Comparison of ENCODE assay signal across 17 cellular contexts in the genomic region with DNA sequence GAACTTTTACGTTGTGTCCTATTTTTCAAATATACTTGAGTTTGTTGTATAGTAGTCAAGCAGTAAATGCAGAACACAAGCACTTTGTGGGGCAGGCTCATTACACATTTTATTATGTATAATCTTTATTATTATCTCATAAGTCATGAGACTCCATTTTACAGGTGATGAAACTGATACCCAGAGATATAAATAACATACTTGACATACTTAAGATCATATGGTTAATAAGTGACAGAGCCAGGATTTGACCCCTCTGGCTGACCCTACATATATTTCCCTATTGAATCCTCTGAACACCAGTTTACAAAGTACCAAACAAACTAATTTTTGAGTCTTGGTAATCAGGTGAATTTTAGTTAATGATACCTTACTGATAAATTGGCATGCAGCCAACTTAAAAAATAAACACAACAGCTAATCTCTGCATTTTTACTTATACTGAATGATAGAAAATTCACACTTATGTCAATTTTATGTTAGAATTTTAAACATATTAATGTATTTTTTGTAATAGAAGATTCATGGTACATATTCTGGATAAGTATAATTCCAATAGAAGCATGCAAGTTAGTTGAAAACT.
DNase-seq lines count a peak whose midpoint lies in the region; ATAC-seq, FAIRE-seq and TF ChIP-seq lines count a peak whose summit lies in the region.
"Had no signal": no experiment of that assay in that cellular context is flagged by ENCODE, and none has a peak within 500 bp of the region (broad histone marks: within the 10 kb centered on the region; RNA-seq: fewer than 3 reads in every experiment).

No MANE protein-coding gene starts in this region.

- 100% methylated on average over 1 of the region's 1 CpG for WGBS in GM12878 (ENCODE audit: insufficient coverage, insufficient replicate concordance, low lambda C conversion rate, missing lambda C conversion rate)

- H2AFZ ChIP-seq in GM12878 (ENCODE audit: control insufficient read depth, low read depth, low read length), result no peak overlapping the region
- H2AFZ ChIP-seq: PC-9 had no signal

- BruUV-seq in GM12878 (replicated peaks; lab: Mats Ljungman, UMichigan), result no TSS peak

- H3K79me2 ChIP-seq in GM12878 (ENCODE audit: control insufficient read depth, insufficient read depth, low read length), result no peaks in the 10 kb centered on the region

- ATAC-seq in GM18858 (IDR thresholded peaks at IDR 0.05; ENCODE audit: unreplicated experiment) (peak; percentile 53), GM19452 (IDR thresholded peaks at IDR 0.05; ENCODE audit: unreplicated experiment) (peak; percentile 87), HG03175 (IDR thresholded peaks at IDR 0.05; ENCODE audit: unreplicated experiment) (peak; percentile 58), GM12878 (peak; percentile 80)

- H3K9me3 ChIP-seq in GM12878 (replicated peaks; ENCODE audit: control insufficient read depth, insufficient read depth, low read length) (no peaks in the 10 kb centered on the region), WERI-Rb-1 (ENCODE audit: severe bottlenecking) (no peaks in the 10 kb centered on the region)
- H3K9me3 ChIP-seq: BLaER1, MG63 had no signal

- in situ Hi-C loops in GM12878 (cut with MboI), result no loop called here

- CTCF ChIA-PET in GM12878 (lab: Yijun Ruan, JAX), result interaction anchor here (1.2 to 1.3 kb wide), 3 partner anchors 11 to 15 kb away, joined by 3 to 5 read pairs (median 3); no protein-coding TSS in a partner anchor

- POLR2A ChIA-PET in GM12878 (lab: Charles Lee), result no interaction called here

- DNase-seq in GM12878 (ENCODE audit: low read depth, low spot score) (no peak), WERI-Rb-1 (no peak), DMS79 treated with DMSO at 0.1 percent for 48 hours (lab: John Stamatoyannopoulos, UW) (no peak), NCI-H526 (lab: John Stamatoyannopoulos, UW) (no peak)
- no peak for DNase-seq in activated CD4-positive, alpha-beta T cell treated with anti-CD3 and anti-CD28 coated beads, Interleukin-2, amount 50 U/mL, for 48 hours
- DNase-seq: DMS153, MG63, NCI-H2029, NCI-H524, PC-9, T-helper 9 cell had no signal

- H3K9ac ChIP-seq in GM12878 (ENCODE audit: control insufficient read depth, insufficient read depth, low read length), result no peak overlapping the region
- H3K9ac ChIP-seq: BLaER1 had no signal

- no peaks in the 10 kb centered on the region for H3K36me3 ChIP-seq in GM12878 (ENCODE audit: control insufficient read depth in 2 of 2, insufficient read depth in 2 of 2, low read length in 1 of 2)
- no peaks in the 10 kb centered on the region for H3K36me3 ChIP-seq in WERI-Rb-1
- H3K36me3 ChIP-seq: BLaER1, MG63 had no signal

- SMC1A ChIA-PET in GM12878 (lab: Charles Lee; ENCODE audit: uncharacterized antibody, unreplicated experiment), result interaction anchor here (0.9 to 3.6 kb wide), 10 partner anchors 9 to 126 kb away, joined by 3 to 14 read pairs (median 4); no protein-coding TSS in a partner anchor

- H3K4me1 ChIP-seq in GM12878 (ENCODE audit: control insufficient read depth, insufficient read depth, low read length), result no peaks in the 10 kb centered on the region
- H3K4me1 ChIP-seq: BLaER1 had no signal

- no peak overlapping the region for H3K27ac ChIP-seq in GM12878 (ENCODE audit: control insufficient read depth, insufficient read depth)
- no peak overlapping the region for H3K27ac ChIP-seq in WERI-Rb-1
- H3K27ac ChIP-seq: BLaER1, PC-9 had no signal

- H3K27me3 ChIP-seq in GM12878 (replicated peaks in 1 of 2; ENCODE audit: control insufficient read depth in 2 of 2, insufficient read depth in 2 of 2, low read length in 1 of 2), result no peaks in the 10 kb centered on the region
- H3K27me3 ChIP-seq in WERI-Rb-1 (ENCODE audit: insufficient read depth, low read depth, severe bottlenecking), result no peaks in the 10 kb centered on the region
- H3K27me3 ChIP-seq: BLaER1, MG63 had no signal

- TF ChIP-seq CTCF in GM12878 (IDR thresholded peaks at IDR 0.05 in 2 of 3, conservative IDR thresholded peaks at IDR 0.05 in 1 of 3; ENCODE audit: control insufficient read depth in 2 of 3, extremely low read depth in 1 of 3, insufficient read depth in 1 of 3, low read depth in 3 of 3, low read length in 3 of 3) (no peak), WERI-Rb-1 (IDR thresholded peaks at IDR 0.05; ENCODE audit: low read depth, low read length) (no peak)

- H3K4me2 ChIP-seq in GM12878 (ENCODE audit: control insufficient read depth, insufficient read depth), result no peak overlapping the region
- H3K4me2 ChIP-seq: BLaER1, PC-9 had no signal

- no peak overlapping the region for H3K4me3 ChIP-seq in GM12878
- H3K4me3 ChIP-seq in WERI-Rb-1 (ENCODE audit: low read depth, low read length), result no peak overlapping the region
- H3K4me3 ChIP-seq: BLaER1, MG63, PC-9 had no signal

- peak in 1 of 2 experiments; percentile 25; a peak in 1 of 4 replicates for TF ChIP-seq EP300 in GM12878 (IDR thresholded peaks at IDR 0.05; ENCODE audit: borderline replicate concordance in 1 of 2, control insufficient read depth in 1 of 2, low read depth in 2 of 2, low read length in 2 of 2)

- TF ChIP-seq POLR2A in GM12878 (IDR thresholded peaks at IDR 0.05; ENCODE audit: low read depth, low read length), result no peak

- FAIRE-seq in GM12878 (lab: Jason Lieb, UNC), result no peak
- FAIRE-seq: GM12891, HTR-8/SVneo had no signal

- intact Hi-C loops in GM12878 (cut with micrococcal nuclease; ENCODE audit: unreplicated experiment), result no loop called here

- RAD21 ChIA-PET in GM12878 (lab: Charles Lee; ENCODE audit: unreplicated experiment), result interaction anchor here (0.6 to 1.2 kb wide), 3 partner anchors 44 to 156 kb away, joined by 3 to 4 read pairs (median 3); no protein-coding TSS in a partner anchor

- TF ChIP-seq RAD21 in GM12878 (IDR thresholded peaks at IDR 0.05; ENCODE audit: insufficient read depth, low read depth, low read length), result no peak

- no peaks in the 10 kb centered on the region for H4K20me1 ChIP-seq in GM12878 (ENCODE audit: control insufficient read depth, insufficient read depth)
- H4K20me1 ChIP-seq: BLaER1 had no signal

TF ChIP-seq in GM12878, 131 proteins besides CTCF, POLR2A, EP300 and RAD21:
- peak; percentile 35 for TF ChIP-seq SKIL (IDR thresholded peaks at IDR 0.05; ENCODE audit: low read depth, poor library complexity, severe bottlenecking)
- TF ChIP-seq SMAD1 (IDR thresholded peaks at IDR 0.05; ENCODE audit: low read depth, partially characterized antibody), result peak; percentile 86
- TF ChIP-seq NR2F1 (conservative IDR thresholded peaks at IDR 0.05), result 0 out of 2 replicates have a peak, but pooled peaks have one; percentile 23
- TF ChIP-seq MYC (IDR thresholded peaks at IDR 0.05; ENCODE audit: insufficient read depth, insufficient read length, insufficient replicate concordance, low read length, severe bottlenecking), result no peak
